12 cellular contexts compared by ENCODE assay signal in genomic region chr18:55997156-55997561, GRCh38.
A peak's percentile ranks its signal among the peaks of the same experiment; 100 is the strongest.
DNase-seq lines count a peak whose midpoint lies in the region; ATAC-seq and TF ChIP-seq lines count a peak whose summit lies in the region.
"Had no signal": no experiment of that assay in that cellular context is flagged by ENCODE, and none has a peak within 500 bp of the region (broad histone marks: within the 10 kb centered on the region; RNA-seq: fewer than 3 reads in every experiment).

No MANE protein-coding gene starts in this region.

- DNase-seq in left ventricle myocardium inferior (no peak), cardiac septum (ENCODE audit: low spot score) (no peak), adipocyte (ENCODE audit: low read depth) (peak; percentile 23), inferior parietal cortex (ENCODE audit: extremely low spot score) (peak; percentile 38), GM10266 (ENCODE audit: extremely low spot score) (no peak), tibial nerve (ENCODE audit: low spot score in 2 of 2) (no peak), GM13977 (ENCODE audit: low spot score) (no peak)
- DNase-seq: activated effector memory CD4-positive, alpha-beta T cell treated with Interleukin-2 at 50 U/mL for 16 hours; NCI-H1436; T-helper 2 cell had no signal

- TF ChIP-seq POLR2A in tibial nerve (IDR thresholded peaks at IDR 0.05), result no peak

- no peak overlapping the region for H3K4me3 ChIP-seq in left ventricle myocardium inferior
- peak overlapping the region; percentile 77 for H3K4me3 ChIP-seq in adipocyte (ENCODE audit: low read length)
- no peak overlapping the region for H3K4me3 ChIP-seq in tibial nerve
- H3K4me3 ChIP-seq: prostate gland had no signal

- H3K9ac ChIP-seq in adipocyte (ENCODE audit: low read length), result peak overlapping the region; percentile 69

- TF ChIP-seq CTCF in left ventricle myocardium inferior (IDR thresholded peaks at IDR 0.05; ENCODE audit: borderline replicate concordance) (peak; percentile 27), GM10266 (IDR thresholded peaks at IDR 0.05; ENCODE audit: control insufficient read depth, insufficient read depth, low read depth, missing control alignments) (no peak), tibial nerve (IDR thresholded peaks at IDR 0.05) (no peak), GM13977 (IDR thresholded peaks at IDR 0.05; ENCODE audit: extremely low read depth, insufficient read depth, missing control alignments) (no peak)

- no peak for ATAC-seq in HG03039 (IDR thresholded peaks at IDR 0.05; ENCODE audit: unreplicated experiment)

- H3K27ac ChIP-seq in left ventricle myocardium inferior (replicated peaks), result peak overlapping the region; percentile 65
- H3K27ac ChIP-seq in tibial nerve, result peak overlapping the region in 1 of 4 donors; percentile 64
- H3K27ac ChIP-seq: prostate gland had no signal

- 66 to 69% methylated on average over 6 of the region's 6 CpGs for WGBS in tibial nerve, 2 donors

- intact Hi-C loops in left ventricle myocardium inferior (cut with micrococcal nuclease), result loop anchor here (10.0 kb wide), 1 partner anchor 68 kb away; no protein-coding TSS in a partner anchor
- intact Hi-C loops in cardiac septum (cut with DNase I), result no loop called here

- H3K9me3 ChIP-seq in left ventricle myocardium inferior (replicated peaks), result no peaks in the 10 kb centered on the region
- no peaks in the 10 kb centered on the region for H3K9me3 ChIP-seq in adipocyte (ENCODE audit: control insufficient read depth, low read length)
- H3K9me3 ChIP-seq in tibial nerve, result no peaks in the 10 kb centered on the region
- H3K9me3 ChIP-seq: prostate gland had no signal

- in situ Hi-C loops in GM13977 (cut with MboI; ENCODE audit: low pct_unique_long_range_greater_than_20kb, low sequenced_read_pairs, unreplicated experiment), result no loop called here

- H3K4me1 ChIP-seq in left ventricle myocardium inferior, result peaks cover 22% of the 10 kb centered on the region
- H3K4me1 ChIP-seq in adipocyte (ENCODE audit: control insufficient read depth, insufficient read depth, low read length), result peaks cover 30% of the 10 kb centered on the region
- peaks cover 0 to 17% (median 4%) of the 10 kb centered on the region in 4 donors for H3K4me1 ChIP-seq in tibial nerve
- H3K4me1 ChIP-seq: prostate gland had no signal

- TF ChIP-seq EP300 in tibial nerve (IDR thresholded peaks at IDR 0.05), result no peak

- no peaks in the 10 kb centered on the region for H3K27me3 ChIP-seq in left ventricle myocardium inferior (ENCODE audit: low read depth)
- H3K27me3 ChIP-seq in adipocyte (replicated peaks; ENCODE audit: control insufficient read depth, insufficient read depth, low read length), result no peaks in the 10 kb centered on the region
- no peaks in the 10 kb centered on the region for H3K27me3 ChIP-seq in tibial nerve

- H3K36me3 ChIP-seq in left ventricle myocardium inferior (no peaks in the 10 kb centered on the region), adipocyte (ENCODE audit: control insufficient read depth, insufficient read depth, low read length, severe bottlenecking) (no peaks in the 10 kb centered on the region), tibial nerve (no peaks in the 10 kb centered on the region)
- H3K36me3 ChIP-seq: prostate gland had no signal

Comparison
In these comparisons a context has a peak if more than half of its experiments do, and no peak if none do; other contexts are left out.
1. DNase-seq: peak in adipocyte (single experiment) and inferior parietal cortex (single experiment); none in left ventricle myocardium inferior (single experiment), cardiac septum (single experiment), GM10266 (single experiment), tibial nerve (0 of 2) and GM13977 (single experiment).